In genomic region chr4:17189322-17189721, GRCh38 we compare ENCODE assay signal across 20 cellular contexts.
DNase-seq lines count a peak whose midpoint lies in the region; ATAC-seq and TF ChIP-seq lines count a peak whose summit lies in the region.
"Had no signal": no experiment of that assay in that cellular context is flagged by ENCODE, and none has a peak within 500 bp of the region (broad histone marks: within the 10 kb centered on the region; RNA-seq: fewer than 3 reads in every experiment).

No MANE protein-coding gene starts in this region.

- ATAC-seq in right cardiac atrium (peak; percentile 64 to 82), GM21576 (IDR thresholded peaks at IDR 0.05; ENCODE audit: unreplicated experiment) (no peak)
- ATAC-seq: HCT116; natural killer cell treated with Interleukin-12 subunit alpha and Interleukin-12 subunit beta and Interleukin-15 and Interleukin-18, amount 100 ng/mL, for 72 hours had no signal

- 52% methylated on average over 4 of the region's 4 CpGs for WGBS in right cardiac atrium

- TF ChIP-seq CTCF in AG04450 (IDR thresholded peaks at IDR 0.05; ENCODE audit: low read depth, low read length): no peak
- no peak for TF ChIP-seq CTCF in HFF-Myc (IDR thresholded peaks at IDR 0.05; ENCODE audit: low read depth, low read length, missing control alignments)

- CTCF ChIA-PET in AG04450 (lab: Charles Lee): no interaction called here

- intact Hi-C loops in right cardiac atrium (cut with DNase I): no loop called here

- no peaks in the 10 kb centered on the region for H3K4me1 ChIP-seq in right cardiac atrium (ENCODE audit: control insufficient read depth, insufficient read depth, low read length)
- H3K4me1 ChIP-seq: stomach had no signal

- POLR2A ChIA-PET in AG04450 (lab: Yijun Ruan, JAX): interaction anchor here (1.2 kb wide), 1 partner anchor 47 kb away, joined by 3 read pairs; no protein-coding TSS in a partner anchor

- H3K4me3 ChIP-seq in AG04450 (ENCODE audit: low read depth, low read length): no peak overlapping the region
- no peak overlapping the region for H3K4me3 ChIP-seq in HFF-Myc (replicated peaks; ENCODE audit: low read depth, low read length)
- no peak overlapping the region for H3K4me3 ChIP-seq in right cardiac atrium (ENCODE audit: low read length)
- H3K4me3 ChIP-seq: stomach had no signal

- H3K27ac ChIP-seq in AG04450 (ENCODE audit: low read depth, low read length) (peak overlapping the region; percentile 39), right cardiac atrium (ENCODE audit: low read length) (no peak overlapping the region)
- H3K27ac ChIP-seq: brain microvascular endothelial cell, stomach had no signal

- H3K27me3 ChIP-seq in AG04450 (ENCODE audit: control insufficient read depth, insufficient read depth, low read length): no peaks in the 10 kb centered on the region
- H3K27me3 ChIP-seq in right cardiac atrium (ENCODE audit: control insufficient read depth, insufficient read depth): no peaks in the 10 kb centered on the region
- H3K27me3 ChIP-seq: brain microvascular endothelial cell, stomach had no signal

- H3K9me3 ChIP-seq in AG04450 (ENCODE audit: control insufficient read depth, insufficient read depth, low read length) (peaks cover 3% of the 10 kb centered on the region; the same call in 1 of the 2 replicates), right cardiac atrium (ENCODE audit: control insufficient read depth, low read length) (no peaks in the 10 kb centered on the region)
- H3K9me3 ChIP-seq: stomach had no signal

- in situ Hi-C loops in ACHN (cut with HindIII; ENCODE audit: low pct_ligation_motif_present, low pct_unique_long_range_greater_than_20kb, low sequenced_read_pairs): no loop called here

- DNase-seq in AG04450 (ENCODE audit: low read depth, low spot score) (peak; percentile 64), HFF-Myc (ENCODE audit: extremely low read depth, low read depth) (peak; percentile 59), dedifferentiated amniotic fluid mesenchymal stem cell (ENCODE audit: extremely low spot score) (peak; percentile 77), right cardiac atrium (peak in 2 of 3 donors; percentile 18 to 37), ACHN (no peak), nucleus accumbens (lab: John Stamatoyannopoulos, UW) (no peak), Ammon's horn (ENCODE audit: low spot score) (no peak)
- DNase-seq: activated CD4-positive, alpha-beta T cell treated with anti-CD3 and anti-CD28 coated beads for 48 hours; activated naive CD4-positive, alpha-beta T cell treated with anti-CD3 and anti-CD28 coated beads, Interleukin-2, amount 10 ng/mL, durations not matched to agents 7 days and 5 days; AML-193; brain microvascular endothelial cell; MM.1S; NCI-H187 treated with DMSO at 0.1 percent for 48 hours; NCI-H510A; SIG-M5; stomach; T-helper 9 cell had no signal

Comparison
In these comparisons a context has a peak if more than half of its experiments do, and no peak if none do; other contexts are left out.
1. DNase-seq: peak in AG04450 (single experiment), HFF-Myc (single experiment), dedifferentiated amniotic fluid mesenchymal stem cell (single experiment) and right cardiac atrium (2 of 3); none in ACHN (single experiment), nucleus accumbens (0 of 56) and Ammon's horn (single experiment).